12 cellular contexts compared by ENCODE assay signal in genomic region chr5:158754018-158754514, GRCh38.
DNase-seq lines count a peak whose midpoint lies in the region; ATAC-seq and TF ChIP-seq lines count a peak whose summit lies in the region.
"Had no signal": no experiment of that assay in that cellular context is flagged by ENCODE, and none has a peak within 500 bp of the region (broad histone marks: within the 10 kb centered on the region; RNA-seq: fewer than 3 reads in every experiment).

No MANE protein-coding gene starts in this region.

- no peaks in the 10 kb centered on the region for H3K9me3 Mint-ChIP-seq in activated B cell treated with CpG ODN at 0.5 μM for 24 hours
- H3K9me3 Mint-ChIP-seq: activated naive CD4-positive, alpha-beta T cell treated with anti-CD3 and anti-CD28 coated beads, Interleukin-2, amount 10 ng/mL, durations not matched to agents 7 days and 5 days had no signal

- H3K4me1 ChIP-seq in gastroesophageal sphincter = peaks cover 0 to 4% (median 0%) of the 10 kb centered on the region in 3 donors
- peaks cover 7 to 67% (median 43%) of the 10 kb centered on the region in 5 donors for H3K4me1 ChIP-seq in subcutaneous abdominal adipose tissue (ENCODE audit: control insufficient read depth in 5 of 5, insufficient read depth in 5 of 5, low read length in 5 of 5)

- CTCF ChIA-PET in activated B cell treated with CpG ODN at 0.5 μM for 24 hours (lab: Charles Lee) = no interaction called here

- ATAC-seq in activated B cell treated with CpG ODN at 0.5 μM for 24 hours (ENCODE audit: low read depth) (no peak), gastroesophageal sphincter (peak; percentile 41), GM21423 (IDR thresholded peaks at IDR 0.05; ENCODE audit: unreplicated experiment) (no peak), GM21786 (IDR thresholded peaks at IDR 0.05; ENCODE audit: unreplicated experiment) (no peak)

- intact Hi-C loops in activated B cell treated with CpG ODN at 0.5 μM for 24 hours (cut with micrococcal nuclease) = loop anchor here (5.0 kb wide), 1 partner anchor 68 kb away; no protein-coding TSS in a partner anchor

- TF ChIP-seq POLR2A in gastroesophageal sphincter (IDR thresholded peaks at IDR 0.05) = no peak

- H3K4me3 Mint-ChIP-seq in activated B cell treated with CpG ODN at 0.5 μM for 24 hours = no peak overlapping the region
- H3K4me3 Mint-ChIP-seq: activated naive CD4-positive, alpha-beta T cell treated with anti-CD3 and anti-CD28 coated beads, Interleukin-2, amount 10 ng/mL, durations not matched to agents 7 days and 5 days had no signal

- DNase-seq in GM04503 (ENCODE audit: low read depth) (peak; percentile 98), activated B cell treated with CpG ODN at 0.5 μM for 24 hours (no peak), HT-29 (ENCODE audit: low spot score) (no peak), NCI-H82 (lab: John Stamatoyannopoulos, UW) (no peak)
- DNase-seq: activated naive CD4-positive, alpha-beta T cell treated with anti-CD3 and anti-CD28 coated beads, Interleukin-2, amount 10 ng/mL, durations not matched to agents 7 days and 5 days; foreskin melanocyte; NCI-H1048 had no signal

- H3K27me3 ChIP-seq in gastroesophageal sphincter (peaks cover 10% of the 10 kb centered on the region), subcutaneous abdominal adipose tissue (ENCODE audit: control insufficient read depth in 5 of 5, insufficient read depth in 4 of 5, low read length in 5 of 5) (no peaks in the 10 kb centered on the region)

- peak overlapping the region in 1 of 5 donors; percentile 30 for H3K9ac ChIP-seq in subcutaneous abdominal adipose tissue (ENCODE audit: low read length in 5 of 5)

- H3K27me3 Mint-ChIP-seq in activated B cell treated with CpG ODN at 0.5 μM for 24 hours = no peaks in the 10 kb centered on the region

- TF ChIP-seq EP300 in gastroesophageal sphincter (IDR thresholded peaks at IDR 0.05) = no peak

- no peak overlapping the region for H3K27ac ChIP-seq in gastroesophageal sphincter
- H3K27ac ChIP-seq in subcutaneous abdominal adipose tissue (ENCODE audit: low read depth, low read length) = peak overlapping the region; percentile 81
- H3K27ac ChIP-seq: coronary artery had no signal

- H3K9me3 ChIP-seq in gastroesophageal sphincter (no peaks in the 10 kb centered on the region), subcutaneous abdominal adipose tissue (ENCODE audit: control insufficient read depth in 5 of 5, low read length in 5 of 5) (no peaks in the 10 kb centered on the region)

- TF ChIP-seq CTCF in activated B cell treated with CpG ODN at 0.5 μM for 24 hours (IDR thresholded peaks at IDR 0.05) = no peak
- no peak for TF ChIP-seq CTCF in gastroesophageal sphincter (IDR thresholded peaks at IDR 0.05)

- H3K4me1 Mint-ChIP-seq in activated B cell treated with CpG ODN at 0.5 μM for 24 hours = peaks cover 90% of the 10 kb centered on the region

- 93 to 100% methylated on average over 1 to 2 of the region's 2 CpGs for WGBS in gastroesophageal sphincter (ENCODE audit: low coverage in 1 of 2), 2 donors

- H3K36me3 Mint-ChIP-seq in activated B cell treated with CpG ODN at 0.5 μM for 24 hours (ENCODE audit: low read depth) = peaks cover 51% of the 10 kb centered on the region
- H3K36me3 Mint-ChIP-seq: activated naive CD4-positive, alpha-beta T cell treated with anti-CD3 and anti-CD28 coated beads, Interleukin-2, amount 10 ng/mL, durations not matched to agents 7 days and 5 days had no signal

- H3K4me3 ChIP-seq in gastroesophageal sphincter (no peak overlapping the region), subcutaneous abdominal adipose tissue (ENCODE audit: low read depth in 1 of 5, low read length in 5 of 5) (no peak overlapping the region)
- H3K4me3 ChIP-seq: coronary artery had no signal

- POLR2A ChIA-PET in activated B cell treated with CpG ODN at 0.5 μM for 24 hours (lab: Charles Lee) = interaction anchor here (1.1 to 3.3 kb wide), 4 partner anchors 11 to 352 kb away, joined by 3 to 18 read pairs (median 8); no protein-coding TSS in a partner anchor

- H3K27ac Mint-ChIP-seq in activated B cell treated with CpG ODN at 0.5 μM for 24 hours = peak overlapping the region; percentile 84
- H3K27ac Mint-ChIP-seq: activated naive CD4-positive, alpha-beta T cell treated with anti-CD3 and anti-CD28 coated beads, Interleukin-2, amount 10 ng/mL, durations not matched to agents 7 days and 5 days had no signal

- H3K36me3 ChIP-seq in gastroesophageal sphincter (no peaks in the 10 kb centered on the region), subcutaneous abdominal adipose tissue (ENCODE audit: control insufficient read depth in 5 of 5, insufficient read depth in 5 of 5, low read length in 5 of 5) (no peaks in the 10 kb centered on the region)
